In the genomic region with DNA sequence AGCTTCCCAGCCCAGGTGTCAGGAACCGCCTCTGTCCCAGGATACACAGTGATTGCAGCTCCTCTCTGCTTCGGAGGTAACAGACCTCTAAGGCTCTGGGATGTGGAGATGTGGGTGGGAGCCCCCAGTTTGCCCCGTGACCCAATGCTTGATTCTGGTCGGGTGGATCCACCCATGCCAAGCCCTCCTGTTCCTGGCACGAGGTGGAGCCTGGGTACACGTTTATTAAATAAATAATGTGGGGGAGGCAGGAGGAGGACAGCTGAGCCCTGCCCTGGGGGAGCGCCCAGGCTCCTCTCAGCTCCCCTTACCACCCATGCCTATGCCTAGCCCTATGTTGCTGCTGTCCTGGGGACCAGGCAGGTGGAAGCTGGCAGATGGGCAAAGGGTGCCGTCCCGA, we compare ENCODE assay signal across 14 cellular contexts. TPM values are rescaled to one million over a fixed set of nuclear protein-coding genes. Genes with fewer than 3 reads are reported as not detected.
DNase-seq lines count a peak whose midpoint lies in the region; ATAC-seq and TF ChIP-seq lines count a peak whose summit lies in the region.
"Had no signal": no experiment of that assay in that cellular context is flagged by ENCODE, and none has a peak within 500 bp of the region (broad histone marks: within the 10 kb centered on the region; RNA-seq: fewer than 3 reads in every experiment).

No MANE protein-coding gene starts in this region.

- H2BK12ac ChIP-seq in mesenchymal stem cell (ENCODE audit: low read length in 2 of 2), result peak overlapping the region; percentile 50 to 100

- WGBS in mesenchymal stem cell, result 61% methylated on average over 8 of the region's 9 CpGs

- peak overlapping the region; percentile 89 for H4K8ac ChIP-seq in mesenchymal stem cell (ENCODE audit: low read length)

- DNase-seq in HFFc6 (no peak), caudate nucleus (lab: John Stamatoyannopoulos, UW) (no peak), mesenchymal stem cell (no peak), NCI-H128 (lab: John Stamatoyannopoulos, UW; ENCODE audit: unreplicated experiment) (no peak), GDM1 (lab: John Stamatoyannopoulos, UW) (no peak)
- no peak for DNase-seq in stimulated activated naive B cell treated with anti-CD40 and anti-IgM and Interleukin-4, amounts not matched to agents 10 μg/mL and 1 μg/mL and 100 μg/mL, for 72 hours
- DNase-seq in stimulated activated naive CD8-positive, alpha-beta T cell treated with anti-CD3 and anti-CD28 coated beads, Interleukin-15, amount 100 ng/mL, for 72 hours, result no peak
- DNase-seq: activated effector memory CD4-positive, alpha-beta T cell treated with anti-CD3 and anti-CD28 coated beads, Interleukin-2, amount 50 U/mL, for 16 hours; CD4-positive, alpha-beta memory T cell; effector CD8-positive, alpha-beta T cell; occipital lobe; SHP77 treated with DMSO at 0.1 percent for 48 hours had no signal

- H4K91ac ChIP-seq in mesenchymal stem cell (ENCODE audit: low read length), result peak overlapping the region; percentile 99

- peak overlapping the region; percentile 83 for H3K9ac ChIP-seq in mesenchymal stem cell (ENCODE audit: low read length)

- H3K4me1 ChIP-seq in mesenchymal stem cell (ENCODE audit: control insufficient read depth, insufficient read depth, low read depth, low read length), result peaks cover 80% of the 10 kb centered on the region

- H3K27me3 Mint-ChIP-seq in HFFc6 (ENCODE audit: insufficient read depth), result peaks cover 3% of the 10 kb centered on the region
- H3K27me3 Mint-ChIP-seq in stimulated activated naive B cell treated with anti-CD40 and anti-IgM and Interleukin-4, amounts not matched to agents 10 μg/mL and 1 μg/mL and 100 μg/mL, for 72 hours, result no peaks in the 10 kb centered on the region
- no peaks in the 10 kb centered on the region for H3K27me3 Mint-ChIP-seq in stimulated activated naive CD8-positive, alpha-beta T cell treated with anti-CD3 and anti-CD28 coated beads, Interleukin-15, amount 100 ng/mL, for 72 hours
- H3K27me3 Mint-ChIP-seq: CD4-positive, alpha-beta memory T cell had no signal

- H2BK120ac ChIP-seq in mesenchymal stem cell (ENCODE audit: low read depth, low read length), result peak overlapping the region; percentile 99

- H3K4me1 Mint-ChIP-seq in HFFc6 (ENCODE audit: low read depth), result peaks cover 95% of the 10 kb centered on the region
- H3K4me1 Mint-ChIP-seq in stimulated activated naive B cell treated with anti-CD40 and anti-IgM and Interleukin-4, amounts not matched to agents 10 μg/mL and 1 μg/mL and 100 μg/mL, for 72 hours, result peaks cover 74 to 95% of the 10 kb centered on the region in 2 donors
- H3K4me1 Mint-ChIP-seq in stimulated activated naive CD8-positive, alpha-beta T cell treated with anti-CD3 and anti-CD28 coated beads, Interleukin-15, amount 100 ng/mL, for 72 hours, result peaks cover 12% of the 10 kb centered on the region

- peak overlapping the region; percentile 74 to 99 for H3K18ac ChIP-seq in mesenchymal stem cell (ENCODE audit: low read depth in 1 of 2, low read length in 2 of 2)

- H3K23ac ChIP-seq in mesenchymal stem cell (ENCODE audit: low read length in 2 of 2), result peak overlapping the region in 1 of 2 experiments; percentile 91

- H2BK5ac ChIP-seq in mesenchymal stem cell (ENCODE audit: low read depth, low read length, poor library complexity, severe bottlenecking), result peak overlapping the region; percentile 5

- no peak overlapping the region for H3K4me2 ChIP-seq in mesenchymal stem cell (ENCODE audit: low read length, poor library complexity, severe bottlenecking)

- no peaks in the 10 kb centered on the region for H3K9me3 ChIP-seq in mesenchymal stem cell (ENCODE audit: control insufficient read depth, low read length)

- H3K27me3 ChIP-seq in mesenchymal stem cell (ENCODE audit: control insufficient read depth in 1 of 2, insufficient read depth in 1 of 2, low read length in 2 of 2), result no peaks in the 10 kb centered on the region

- peak overlapping the region; percentile 96 for H2AK5ac ChIP-seq in mesenchymal stem cell (ENCODE audit: low read length, severe bottlenecking)

- peak overlapping the region; percentile 46 to 86 for H3K4ac ChIP-seq in mesenchymal stem cell (ENCODE audit: low read depth in 1 of 2, low read length in 2 of 2)

- H2AFZ ChIP-seq in mesenchymal stem cell (ENCODE audit: low read depth, low read length), result no peak overlapping the region

- peak overlapping the region; percentile 76 for H3K4me3 Mint-ChIP-seq in HFFc6
- peak overlapping the region; percentile 50 to 61 for H3K4me3 Mint-ChIP-seq in stimulated activated naive B cell treated with anti-CD40 and anti-IgM and Interleukin-4, amounts not matched to agents 10 μg/mL and 1 μg/mL and 100 μg/mL, for 72 hours
- no peak overlapping the region for H3K4me3 Mint-ChIP-seq in stimulated activated naive CD8-positive, alpha-beta T cell treated with anti-CD3 and anti-CD28 coated beads, Interleukin-15, amount 100 ng/mL, for 72 hours
- H3K4me3 Mint-ChIP-seq: CD4-positive, alpha-beta memory T cell had no signal

- ATAC-seq in stimulated activated naive B cell treated with anti-CD40 and anti-IgM and Interleukin-4, amounts not matched to agents 10 μg/mL and 1 μg/mL and 100 μg/mL, for 72 hours (replicated peaks), result no peak
- ATAC-seq in stimulated activated naive CD8-positive, alpha-beta T cell treated with anti-CD3 and anti-CD28 coated beads, Interleukin-15, amount 100 ng/mL, for 72 hours, result no peak
- no peak for ATAC-seq in GM18861 (IDR thresholded peaks at IDR 0.05; ENCODE audit: unreplicated experiment)

- no peak for TF ChIP-seq CTCF in HFFc6 (IDR thresholded peaks at IDR 0.05)

- peak overlapping the region; percentile 95 for H3K27ac Mint-ChIP-seq in HFFc6
- peak overlapping the region; percentile 100 for H3K27ac Mint-ChIP-seq in stimulated activated naive B cell treated with anti-CD40 and anti-IgM and Interleukin-4, amounts not matched to agents 10 μg/mL and 1 μg/mL and 100 μg/mL, for 72 hours
- H3K27ac Mint-ChIP-seq in stimulated activated naive CD8-positive, alpha-beta T cell treated with anti-CD3 and anti-CD28 coated beads, Interleukin-15, amount 100 ng/mL, for 72 hours, result no peak overlapping the region

- H3K14ac ChIP-seq in mesenchymal stem cell (ENCODE audit: low read length in 2 of 2), result peak overlapping the region in 1 of 2 experiments; percentile 99

- H3K9me3 Mint-ChIP-seq in HFFc6, result no peaks in the 10 kb centered on the region
- H3K9me3 Mint-ChIP-seq in stimulated activated naive B cell treated with anti-CD40 and anti-IgM and Interleukin-4, amounts not matched to agents 10 μg/mL and 1 μg/mL and 100 μg/mL, for 72 hours, result no peaks in the 10 kb centered on the region
- no peaks in the 10 kb centered on the region for H3K9me3 Mint-ChIP-seq in stimulated activated naive CD8-positive, alpha-beta T cell treated with anti-CD3 and anti-CD28 coated beads, Interleukin-15, amount 100 ng/mL, for 72 hours
- H3K9me3 Mint-ChIP-seq: CD4-positive, alpha-beta memory T cell had no signal

- H3K36me3 ChIP-seq in mesenchymal stem cell (ENCODE audit: control insufficient read depth in 1 of 2, insufficient read depth in 2 of 2, low read depth in 1 of 2, low read length in 2 of 2), result peaks cover 13 to 39% of the 10 kb centered on the region in 2 experiments

- H2BK15ac ChIP-seq in mesenchymal stem cell (ENCODE audit: low read depth, poor library complexity, severe bottlenecking), result peak overlapping the region; percentile 50

- peaks cover 37% of the 10 kb centered on the region for H3K36me3 Mint-ChIP-seq in HFFc6 (ENCODE audit: low read depth)
- peaks cover 49 to 69% of the 10 kb centered on the region in 2 donors for H3K36me3 Mint-ChIP-seq in stimulated activated naive B cell treated with anti-CD40 and anti-IgM and Interleukin-4, amounts not matched to agents 10 μg/mL and 1 μg/mL and 100 μg/mL, for 72 hours
- H3K36me3 Mint-ChIP-seq: CD4-positive, alpha-beta memory T cell had no signal

- H3K79me1 ChIP-seq in mesenchymal stem cell (replicated peaks; ENCODE audit: low read length, poor library complexity, severe bottlenecking), result peaks cover 14% of the 10 kb centered on the region

- peak overlapping the region in 1 of 2 experiments; percentile 48 for H3K4me3 ChIP-seq in mesenchymal stem cell (ENCODE audit: insufficient read depth in 1 of 2, low read depth in 1 of 2, low read length in 2 of 2)

- H3K27ac ChIP-seq in caudate nucleus (ENCODE audit: low read depth, low read length) (peak overlapping the region; percentile 60), mesenchymal stem cell (ENCODE audit: low read length, poor library complexity, severe bottlenecking) (peak overlapping the region; percentile 70)

RNA-seq across cellular contexts. Expression of gene ARHGEF17, which starts 16.0 kb away (rescaled TPM):
- total RNA-seq in HFFc6 (2021; fragmentation: NEBNext Ultra II Directional; extraction: Animal tissue kit (Norgen Biotek cat#: 25700)), result 100 to 1,000 TPM in 2 of 6 experiments, 10 to 100 TPM in 4; 84.6 to 112 (median 92.1) TPM
- 69.6 TPM for polyA plus RNA-seq in mesenchymal stem cell (2013, experiment 1 of 2)
- polyA plus RNA-seq in mesenchymal stem cell (2013, experiment 2 of 2), result 65.7 TPM
- polyA plus RNA-seq: CD4-positive, alpha-beta memory T cell had no signal

RNA-seq across cellular contexts. Expression of gene P2RY6, which starts 52.0 kb away (rescaled TPM):
- total RNA-seq in HFFc6 (2021; fragmentation: NEBNext Ultra II Directional; extraction: Animal tissue kit (Norgen Biotek cat#: 25700)), result 1 to 10 TPM in 4 of 6 experiments, under 1 TPM in 2; 0.54 to 2.4 (median 1.9) TPM
- polyA plus RNA-seq in mesenchymal stem cell (2013, experiment 1 of 2), result 0.35 TPM
- polyA plus RNA-seq in mesenchymal stem cell (2013, experiment 2 of 2), result 0.21 TPM
- total RNA-seq: MCF 10A, occipital lobe had no signal
- polyA plus RNA-seq: CD4-positive, alpha-beta memory T cell had no signal

RNA-seq across cellular contexts. Expression of gene RELT, which starts 52.1 kb away (rescaled TPM):
- total RNA-seq in HFFc6 (2021; fragmentation: NEBNext Ultra II Directional; extraction: Animal tissue kit (Norgen Biotek cat#: 25700)), result 1 to 10 TPM; 6.2 to 7.7 (median 7.0) TPM
- polyA plus RNA-seq in mesenchymal stem cell (2013, experiment 1 of 2), result 2.6 TPM
- polyA plus RNA-seq in mesenchymal stem cell (2013, experiment 2 of 2), result 3.0 TPM

Comparison
In these comparisons a context has a peak if more than half of its experiments do, and no peak if none do; other contexts are left out.
1. H3K27ac Mint-ChIP-seq: peak in HFFc6 (single experiment) and stimulated activated naive B cell treated with anti-CD40 and anti-IgM and Interleukin-4, amounts not matched to agents 10 μg/mL and 1 μg/mL and 100 μg/mL, for 72 hours (single experiment); none in stimulated activated naive CD8-positive, alpha-beta T cell treated with anti-CD3 and anti-CD28 coated beads, Interleukin-15, amount 100 ng/mL, for 72 hours (0 of 2).
2. H3K4me3 Mint-ChIP-seq: peak in HFFc6 (single experiment) and stimulated activated naive B cell treated with anti-CD40 and anti-IgM and Interleukin-4, amounts not matched to agents 10 μg/mL and 1 μg/mL and 100 μg/mL, for 72 hours (2 of 2); none in stimulated activated naive CD8-positive, alpha-beta T cell treated with anti-CD3 and anti-CD28 coated beads, Interleukin-15, amount 100 ng/mL, for 72 hours (0 of 2).